In the genomic region with DNA sequence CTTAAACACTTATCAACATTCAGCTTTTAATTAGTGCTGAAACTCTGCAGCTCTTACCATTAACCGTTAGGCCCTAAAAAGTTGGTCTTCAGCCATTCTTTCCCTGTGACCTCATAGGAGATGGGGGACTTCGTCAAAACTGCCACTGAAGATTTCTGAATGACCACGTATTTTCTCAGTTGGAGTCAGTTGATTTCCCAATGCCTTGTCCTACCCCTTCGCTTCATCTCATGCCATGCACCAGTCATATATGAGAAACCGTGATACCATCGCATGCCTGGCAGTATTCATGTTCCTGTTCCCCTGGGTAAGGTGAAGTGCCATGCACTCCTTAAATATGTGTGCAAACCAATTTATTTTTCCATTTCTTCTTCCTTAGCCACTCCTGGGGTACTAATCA, we compare ENCODE assay signal across 6 cellular contexts.
"Had no signal": no experiment of that assay in that cellular context is flagged by ENCODE, and none has a peak within 500 bp of the region (broad histone marks: within the 10 kb centered on the region; RNA-seq: fewer than 3 reads in every experiment).

No MANE protein-coding gene starts in this region.

- H3K27ac Mint-ChIP-seq: IgD-negative memory B cell had no signal

- DNase-seq: IMR-90, KBM-7, KG1 had no signal

- H3K4me1 Mint-ChIP-seq: IgD-negative memory B cell had no signal

- ATAC-seq: K562 had no signal

- H3K27ac ChIP-seq: HL-60 had no signal

- H3K4me3 Mint-ChIP-seq: IgD-negative memory B cell had no signal

- H3K4me3 ChIP-seq: K562 had no signal
